In genomic region chr1:231866392-231867331, GRCh38 we compare ENCODE assay signal across 8 cellular contexts.
DNase-seq lines count a peak whose midpoint lies in the region; ATAC-seq and TF ChIP-seq lines count a peak whose summit lies in the region.

No MANE protein-coding gene starts in this region.

- peaks cover 17% of the 10 kb centered on the region for H3K4me1 Mint-ChIP-seq in activated naive CD8-positive, alpha-beta T cell treated with anti-CD3 and anti-CD28 coated beads for 36 hours

- H3K36me3 ChIP-seq in DND-41 (ENCODE audit: insufficient read depth, low read length) (no peaks in the 10 kb centered on the region), SJSA1 (no peaks in the 10 kb centered on the region)

- no peak overlapping the region for H3K4me2 ChIP-seq in DND-41 (ENCODE audit: insufficient read depth, low read length)

- no peaks in the 10 kb centered on the region for H3K4me1 ChIP-seq in DND-41 (ENCODE audit: insufficient read depth, low read length)
- H3K4me1 ChIP-seq in SJSA1 (replicated peaks) = peaks cover 35% of the 10 kb centered on the region

- DNase-seq in DND-41 (peak; percentile 60), Kasumi-1 (lab: John Stamatoyannopoulos, UW) (peak; percentile 54 to 73), SJSA1 (ENCODE audit: low read depth in 1 of 2, low spot score in 2 of 2) (peak; percentile 61 to 69), head of caudate nucleus (peak in 40 of 42 donors; percentile 26 to 88 (median 70)), renal cortical epithelial cell (ENCODE audit: low read depth) (peak; percentile 43)
- peak; percentile 46 for DNase-seq in activated naive CD8-positive, alpha-beta T cell treated with anti-CD3 and anti-CD28 coated beads for 36 hours

- no peak overlapping the region for H2AFZ ChIP-seq in DND-41 (ENCODE audit: low read depth, low read length)

- H4K20me1 ChIP-seq in DND-41 (ENCODE audit: insufficient read depth, low read length) = no peaks in the 10 kb centered on the region

- no peak overlapping the region for H3K9ac ChIP-seq in DND-41 (ENCODE audit: low read depth, low read length)

- no peaks in the 10 kb centered on the region for H3K27me3 Mint-ChIP-seq in activated naive CD8-positive, alpha-beta T cell treated with anti-CD3 and anti-CD28 coated beads for 36 hours

- H3K9me3 ChIP-seq in DND-41 (ENCODE audit: insufficient read depth, low read length, severe bottlenecking) (no peaks in the 10 kb centered on the region), SJSA1 (replicated peaks) (no peaks in the 10 kb centered on the region)

- ATAC-seq in DND-41 (ENCODE audit: insufficient read depth, low read depth) = peak; percentile 71
- ATAC-seq in HG02759 (IDR thresholded peaks at IDR 0.05; ENCODE audit: unreplicated experiment) = no peak
- ATAC-seq in GM18511 (IDR thresholded peaks at IDR 0.05; ENCODE audit: unreplicated experiment) = no peak

- intact Hi-C loops in head of caudate nucleus (cut with DNase I) = loop anchor here (10.0 kb wide), 1 partner anchor 768 kb away; the partner anchor contains the start of gene SIPA1L2

- H3K27me3 ChIP-seq in DND-41 (ENCODE audit: insufficient read depth, low read length, poor library complexity) (no peaks in the 10 kb centered on the region), SJSA1 (replicated peaks) (no peaks in the 10 kb centered on the region)

- no peaks in the 10 kb centered on the region for H3K36me3 Mint-ChIP-seq in activated naive CD8-positive, alpha-beta T cell treated with anti-CD3 and anti-CD28 coated beads for 36 hours

- H3K4me3 Mint-ChIP-seq in activated naive CD8-positive, alpha-beta T cell treated with anti-CD3 and anti-CD28 coated beads for 36 hours = no peak overlapping the region

- H3K27ac Mint-ChIP-seq in activated naive CD8-positive, alpha-beta T cell treated with anti-CD3 and anti-CD28 coated beads for 36 hours = no peak overlapping the region

- TF ChIP-seq CTCF in DND-41 (IDR thresholded peaks at IDR 0.05; ENCODE audit: borderline replicate concordance, extremely low read depth, low read length, poor library complexity, severe bottlenecking) = peak; percentile 90

- H3K4me3 ChIP-seq in DND-41 (ENCODE audit: low read depth in 1 of 2, low read length in 2 of 2) (no peak overlapping the region), SJSA1 (no peak overlapping the region)

- H3K79me2 ChIP-seq in DND-41 (ENCODE audit: insufficient read depth, low read length) = no peaks in the 10 kb centered on the region

- no peak overlapping the region for H3K27ac ChIP-seq in DND-41 (ENCODE audit: low read length)
- H3K27ac ChIP-seq in SJSA1 = peak overlapping the region; percentile 10; the same call in 1 of the 2 replicates

- no peaks in the 10 kb centered on the region for H3K9me3 Mint-ChIP-seq in activated naive CD8-positive, alpha-beta T cell treated with anti-CD3 and anti-CD28 coated beads for 36 hours
